Comparison of ENCODE assay signal across 25 cellular contexts in the genomic region with DNA sequence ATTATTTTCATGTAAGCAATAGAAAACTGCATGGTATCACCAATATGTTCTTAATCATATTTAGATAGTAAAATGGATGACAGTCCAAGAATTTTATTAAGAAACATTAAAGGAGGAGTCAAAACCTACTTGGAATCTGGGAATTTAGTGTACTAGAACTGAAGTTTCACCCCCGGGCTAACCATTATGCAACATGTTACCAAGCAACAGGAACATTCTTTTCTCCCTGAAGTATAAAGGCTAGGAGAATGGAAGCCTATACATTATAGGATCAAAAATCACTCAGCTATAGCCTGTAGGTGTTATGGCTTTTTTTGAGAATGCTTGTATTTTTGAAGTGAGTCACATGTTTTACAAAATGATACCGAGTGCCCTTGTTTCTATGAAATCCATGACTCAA.
"Had no signal": no experiment of that assay in that cellular context is flagged by ENCODE, and none has a peak within 500 bp of the region (broad histone marks: within the 10 kb centered on the region; RNA-seq: fewer than 3 reads in every experiment).

No MANE protein-coding gene starts in this region.

- H3K27me3 Mint-ChIP-seq: activated naive CD8-positive, alpha-beta T cell; brain; dendritic cell treated with granulocyte-macrophage colony-stimulating factor and Interleukin-4, amounts not matched to agents 40 ng/mL and 50 ng/mL, for 4 days; progenitor cell of endocrine pancreas had no signal

- H3K27ac Mint-ChIP-seq: activated CD8-positive, alpha-beta T cell treated with anti-CD3 and anti-CD28 coated beads, Interleukin-2, amount 10 ng/mL, durations not matched to agents 7 days and 5 days; activated naive CD8-positive, alpha-beta T cell; brain; dendritic cell treated with granulocyte-macrophage colony-stimulating factor and Interleukin-4, amounts not matched to agents 40 ng/mL and 50 ng/mL, for 4 days; progenitor cell of endocrine pancreas; WTC11 had no signal

- DNase-seq: activated CD4-positive, alpha-beta T cell treated with anti-CD3 and anti-CD28 coated beads for 4 hours; activated CD8-positive, alpha-beta memory T cell treated with anti-CD3 and anti-CD28 coated beads, Interleukin-2, amount 50 U/mL, for 4 hours; activated CD8-positive, alpha-beta T cell treated with anti-CD3 and anti-CD28 coated beads, Interleukin-2, amount 10 ng/mL, durations not matched to agents 7 days and 5 days; activated gamma-delta T cell; activated T-cell treated with anti-CD3 and anti-CD28 coated beads, Interleukin-2, amount 50 U/mL, for 48 hours; effector memory CD4-positive, alpha-beta T cell; left ventricle myocardium superior; mesenchymal stem cell; nucleus accumbens; right lobe of liver; stimulated activated CD4-positive, alpha-beta T cell treated with anti-CD3 and anti-CD28 coated beads, Interleukin-4, amount 100 ng/mL, for 4 hours; stimulated activated CD8-positive, alpha-beta memory T cell treated with anti-CD3 and anti-CD28 coated beads, Interleukin-4, amount 100 ng/mL, for 48 hours; stimulated activated naive CD4-positive, alpha-beta T cell treated with Interleukin-2 at 50 U/mL for 16 hours; substantia nigra; T-helper 2 cell had no signal

- ATAC-seq: activated CD8-positive, alpha-beta T cell treated with anti-CD3 and anti-CD28 coated beads, Interleukin-2, amount 10 ng/mL, durations not matched to agents 7 days and 5 days; left ventricle myocardium superior; right lobe of liver; WTC11 had no signal

- H3K27ac ChIP-seq: right lobe of liver, tibial nerve had no signal

- H3K9me3 ChIP-seq: right lobe of liver, tibial nerve had no signal

- H3K4me2 ChIP-seq: smooth muscle cell had no signal

- H3K4me1 Mint-ChIP-seq: nephron, WTC11 had no signal

- FAIRE-seq: keratinocyte, TTC549 had no signal

- H3K4me3 Mint-ChIP-seq: activated CD8-positive, alpha-beta T cell treated with anti-CD3 and anti-CD28 coated beads, Interleukin-2, amount 10 ng/mL, durations not matched to agents 7 days and 5 days; activated naive CD8-positive, alpha-beta T cell; brain; dendritic cell treated with granulocyte-macrophage colony-stimulating factor and Interleukin-4, amounts not matched to agents 40 ng/mL and 50 ng/mL, for 4 days; nephron; WTC11 had no signal

- H3K36me3 Mint-ChIP-seq: activated naive CD8-positive, alpha-beta T cell; WTC11 had no signal

- H3K4me3 ChIP-seq: right lobe of liver, smooth muscle cell, tibial nerve had no signal

- H3K9me3 Mint-ChIP-seq: dendritic cell treated with granulocyte-macrophage colony-stimulating factor and Interleukin-4, amounts not matched to agents 40 ng/mL and 50 ng/mL, for 4 days; nephron; WTC11 had no signal

- H3K4me1 ChIP-seq: right lobe of liver, tibial nerve had no signal
